2 cellular contexts compared by ENCODE assay signal in genomic region chr20:58630063-58630462, GRCh38.
TF ChIP-seq lines count a peak whose summit lies in the region.

No MANE protein-coding gene starts in this region.

TF ChIP-seq in IMR-90, 13 proteins besides CTCF, POLR2A, EP300 and RAD21 (continued from another document):
- no peak; the same call in 1 of the 2 replicates for TF ChIP-seq FOS (IDR thresholded peaks at IDR 0.05; ENCODE audit: low read depth, low read length)
- TF ChIP-seq RFX5 (IDR thresholded peaks at IDR 0.05; ENCODE audit: low read depth, low read length): no peak
- no peak for TF ChIP-seq MXI1 (IDR thresholded peaks at IDR 0.05; ENCODE audit: borderline replicate concordance, low read depth, low read length)
- TF ChIP-seq ELK1 (IDR thresholded peaks at IDR 0.05; ENCODE audit: borderline replicate concordance, low read depth, low read length): no peak
- no peak for TF ChIP-seq BHLHE40 (IDR thresholded peaks at IDR 0.05; ENCODE audit: low read depth, low read length)
- no peak for TF ChIP-seq CEBPB (IDR thresholded peaks at IDR 0.05; ENCODE audit: low read depth, low read length)
- no peak for TF ChIP-seq SMC3 (IDR thresholded peaks at IDR 0.05; ENCODE audit: low read depth, low read length)
- TF ChIP-seq CHD1 (IDR thresholded peaks at IDR 0.05; ENCODE audit: low read depth, low read length): no peak
- TF ChIP-seq NFE2L2 (IDR thresholded peaks at IDR 0.05; ENCODE audit: low read depth, low read length): no peak
- no peak for TF ChIP-seq USF2 (IDR thresholded peaks at IDR 0.05; ENCODE audit: low read depth, low read length)
- TF ChIP-seq MAZ (IDR thresholded peaks at IDR 0.05; ENCODE audit: borderline replicate concordance, low read depth, low read length): no peak
- no peak for TF ChIP-seq MAFK (IDR thresholded peaks at IDR 0.05; ENCODE audit: low read depth, low read length)

TF ChIP-seq in HEK293T, 16 proteins besides CTCF, POLR2A, EP300 and RAD21 (continued from another document):
- TF ChIP-seq ZNF384 (IDR thresholded peaks at IDR 0.05) (no peak), ELF4 (IDR thresholded peaks at IDR 0.05) (no peak), FOXK2 (IDR thresholded peaks at IDR 0.05) (no peak), LEF1 (IDR thresholded peaks at IDR 0.05; ENCODE audit: borderline replicate concordance) (no peak), L3MBTL2 (conservative IDR thresholded peaks at IDR 0.05) (no peak), TARDBP (IDR thresholded peaks at IDR 0.05) (no peak), NFRKB (IDR thresholded peaks at IDR 0.05) (no peak), FOXA1 (IDR thresholded peaks at IDR 0.05) (no peak), SP1 (IDR thresholded peaks at IDR 0.05) (no peak), ARNT (IDR thresholded peaks at IDR 0.05) (no peak), PKNOX1 (IDR thresholded peaks at IDR 0.05) (no peak), HDGF (IDR thresholded peaks at IDR 0.05; ENCODE audit: borderline replicate concordance) (no peak), SUZ12 (IDR thresholded peaks at IDR 0.05) (no peak), FOXM1 (IDR thresholded peaks at IDR 0.05; ENCODE audit: borderline replicate concordance) (no peak)
